In the genomic region with DNA sequence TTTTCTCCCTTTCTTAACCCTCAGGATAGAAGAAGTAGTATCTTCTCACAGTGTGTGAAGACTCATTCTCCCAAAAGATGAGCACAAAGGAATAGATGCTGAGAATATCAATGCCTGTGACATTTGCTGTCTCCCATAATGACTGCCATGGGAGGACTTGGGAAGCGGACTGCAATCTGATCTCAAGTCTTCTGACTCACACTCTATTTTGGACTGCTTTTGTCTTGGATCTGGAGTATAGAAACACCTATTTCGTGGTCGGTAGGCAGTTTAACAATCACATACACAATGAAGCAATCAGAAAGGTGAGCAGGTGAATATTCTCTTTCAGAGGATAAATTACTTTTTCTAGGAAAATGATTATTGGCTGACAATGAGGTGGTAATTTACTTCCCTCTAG, we compare ENCODE assay signal across 29 cellular contexts.
DNase-seq lines count a peak whose midpoint lies in the region; FAIRE-seq and TF ChIP-seq lines count a peak whose summit lies in the region.
"Had no signal": no experiment of that assay in that cellular context is flagged by ENCODE, and none has a peak within 500 bp of the region (broad histone marks: within the 10 kb centered on the region; RNA-seq: fewer than 3 reads in every experiment).

No MANE protein-coding gene starts in this region.

- H3K9ac ChIP-seq in neuronal stem cell (ENCODE audit: low read depth, low read length, poor library complexity) (no peak overlapping the region), H9 (ENCODE audit: extremely low read depth, insufficient read length, low read length) (no peak overlapping the region)

- H3K4me3 Mint-ChIP-seq in H9: no peak overlapping the region
- H3K4me3 Mint-ChIP-seq: activated CD4-positive, alpha-beta T cell treated with anti-CD3 and anti-CD28 coated beads, Interleukin-2, amount 10 ng/mL, durations not matched to agents 7 days and 5 days; activated naive CD8-positive, alpha-beta T cell treated with anti-CD3 and anti-CD28 coated beads, Interleukin-2, amount 10 ng/mL, durations not matched to agents 7 days and 5 days; nephron; WTC11 had no signal

- no CpG with 5 or more reads among the region's 3 CpGs for WGBS in neuronal stem cell (ENCODE audit: extremely low coverage in 2 of 2, insufficient read length in 2 of 2, insufficient replicate concordance in 1 of 2), 2 donors
- no CpG with 5 or more reads among the region's 3 CpGs for WGBS in H9 (ENCODE audit: extremely low coverage, insufficient read length, low lambda C conversion rate)

- H3K14ac ChIP-seq in neuronal stem cell (ENCODE audit: low read length) (no peak overlapping the region), H9 (ENCODE audit: insufficient read depth, low read length) (no peak overlapping the region)

- peaks cover 0 to 10% of the 10 kb centered on the region in 2 donors for H3K4me1 ChIP-seq in neuronal stem cell (ENCODE audit: control insufficient read depth in 2 of 2, insufficient read depth in 1 of 2, low read depth in 1 of 2, low read length in 2 of 2)
- H3K4me1 ChIP-seq in H9 (ENCODE audit: insufficient read depth, low read length): peaks cover 4% of the 10 kb centered on the region; the same call in 1 of the 2 replicates
- H3K4me1 ChIP-seq: SJSA1, spleen, testis had no signal

- no peak overlapping the region for H3K27ac ChIP-seq in neuronal stem cell (replicated peaks; ENCODE audit: low read length)
- no peak overlapping the region for H3K27ac ChIP-seq in H9 (ENCODE audit: insufficient read length, low read depth, low read length)
- H3K27ac ChIP-seq: ascending aorta, C4-2B, RWPE1, SJSA1, spleen, testis had no signal

- H2BK12ac ChIP-seq in neuronal stem cell (ENCODE audit: low read length): no peak overlapping the region
- no peak overlapping the region for H2BK12ac ChIP-seq in H9 (ENCODE audit: insufficient read length, low read depth, low read length)

- peaks cover 23 to 37% of the 10 kb centered on the region in 2 experiments for H3K4me1 Mint-ChIP-seq in H9
- H3K4me1 Mint-ChIP-seq: activated CD4-positive, alpha-beta T cell treated with anti-CD3 and anti-CD28 coated beads, Interleukin-2, amount 10 ng/mL, durations not matched to agents 7 days and 5 days; activated naive CD8-positive, alpha-beta T cell treated with anti-CD3 and anti-CD28 coated beads, Interleukin-2, amount 10 ng/mL, durations not matched to agents 7 days and 5 days had no signal

- no peaks in the 10 kb centered on the region for H3K23me2 ChIP-seq in H9 (ENCODE audit: insufficient read length, low read depth, low read length, poor library complexity, severe bottlenecking)

- H3K36me3 Mint-ChIP-seq in H9 (ENCODE audit: insufficient read depth in 1 of 3, low read depth in 3 of 3): peaks cover 2 to 11% (median 4%) of the 10 kb centered on the region in 3 experiments; a peak in 5 of 7 replicates
- H3K36me3 Mint-ChIP-seq: activated naive CD8-positive, alpha-beta T cell treated with anti-CD3 and anti-CD28 coated beads, Interleukin-2, amount 10 ng/mL, durations not matched to agents 7 days and 5 days had no signal

- no peak for FAIRE-seq in frontal cortex (lab: Jason Lieb, UNC)
- FAIRE-seq: urothelium cell line had no signal

- DNase-seq in NCI-H1417 (lab: John Stamatoyannopoulos, UW): peak in 2 of 3 experiments; percentile 27 to 69
- DNase-seq in NCI-H1417 treated with DMSO at 0.1 percent for 48 hours (lab: John Stamatoyannopoulos, UW): no peak
- DNase-seq in M059J (ENCODE audit: low read depth): peak; percentile 8
- DNase-seq in NCI-H748 (lab: John Stamatoyannopoulos, UW; ENCODE audit: unreplicated experiment): peak; percentile 87
- peak; percentile 4 for DNase-seq in neuronal stem cell (ENCODE audit: low spot score)
- DNase-seq in activated gamma-delta T cell treated with Interleukin-2 at 50 U/mL for 16 hours: no peak
- no peak for DNase-seq in frontal cortex (ENCODE audit: low spot score in 2 of 2)
- no peak for DNase-seq in H9
- DNase-seq: activated CD4-positive, alpha-beta T cell treated with anti-CD3 and anti-CD28 coated beads, Interleukin-2, amount 10 ng/mL, durations not matched to agents 7 days and 5 days; activated effector memory CD4-positive, alpha-beta T cell treated with Interleukin-2 at 50 U/mL for 16 hours; activated naive CD8-positive, alpha-beta T cell treated with anti-CD3 and anti-CD28 coated beads, Interleukin-2, amount 10 ng/mL, durations not matched to agents 7 days and 5 days; cortex of kidney; DND-41; effector memory CD4-positive, alpha-beta T cell; left colon; NCI-H1048; NCI-H82; retina; spleen; stimulated activated CD4-positive, alpha-beta T cell treated with anti-CD3 and anti-CD28 coated beads, Interleukin-2, amount 100 ng/mL, for 24 hours; stimulated activated naive CD8-positive, alpha-beta T cell treated with anti-CD3 and anti-CD28 coated beads, Interleukin-15, Interleukin-2, amounts not matched to agents 100 U/mL and 50 U/mL, for 24 hours; testis had no signal

- H3K56ac ChIP-seq in H9 (ENCODE audit: insufficient read length, low read depth, low read length): no peak overlapping the region

- H2AK5ac ChIP-seq in neuronal stem cell (ENCODE audit: low read depth, low read length) (no peak overlapping the region), H9 (ENCODE audit: insufficient read length, low read length) (no peak overlapping the region)

- H4K20me1 ChIP-seq in H9 (ENCODE audit: control insufficient read depth, insufficient read depth, insufficient read length): no peaks in the 10 kb centered on the region

- TF ChIP-seq CTCF in H9 (conservative IDR thresholded peaks at IDR 0.05): no peak

- no peak overlapping the region for H3K18ac ChIP-seq in neuronal stem cell (ENCODE audit: low read length)
- H3K18ac ChIP-seq in H9 (ENCODE audit: insufficient read length, low read depth, low read length): no peak overlapping the region

- no peaks in the 10 kb centered on the region for H3K9me3 ChIP-seq in neuronal stem cell (replicated peaks in 1 of 2; ENCODE audit: control insufficient read depth in 2 of 2, insufficient read depth in 1 of 2, low read depth in 1 of 2, low read length in 2 of 2)
- no peaks in the 10 kb centered on the region for H3K9me3 ChIP-seq in H9 (ENCODE audit: control insufficient read depth, low read depth, low read length)
- H3K9me3 ChIP-seq: ascending aorta, SJSA1, testis had no signal

- H3K4ac ChIP-seq in neuronal stem cell (ENCODE audit: low read length): no peak overlapping the region
- H3K4ac ChIP-seq in H9 (ENCODE audit: low read depth, low read length): no peak overlapping the region

- no peak overlapping the region for H3K4me3 ChIP-seq in neuronal stem cell (ENCODE audit: low read length in 2 of 2)
- H3K4me3 ChIP-seq: ascending aorta, SJSA1, spleen, testis had no signal

- no peaks in the 10 kb centered on the region for H3K27me3 Mint-ChIP-seq in H9 (ENCODE audit: low read depth)
- H3K27me3 Mint-ChIP-seq: activated CD4-positive, alpha-beta T cell treated with anti-CD3 and anti-CD28 coated beads, Interleukin-2, amount 10 ng/mL, durations not matched to agents 7 days and 5 days; activated naive CD8-positive, alpha-beta T cell treated with anti-CD3 and anti-CD28 coated beads, Interleukin-2, amount 10 ng/mL, durations not matched to agents 7 days and 5 days had no signal

- no peak overlapping the region for H4K91ac ChIP-seq in neuronal stem cell (ENCODE audit: low read depth, low read length, poor library complexity)
- H4K91ac ChIP-seq in H9 (ENCODE audit: insufficient read length, low read depth, low read length): no peak overlapping the region

- H4K8ac ChIP-seq in neuronal stem cell (ENCODE audit: low read depth, low read length) (no peak overlapping the region), H9 (replicated peaks; ENCODE audit: insufficient read length, low read depth, low read length) (no peak overlapping the region)

- H3K79me2 ChIP-seq in H9 (ENCODE audit: insufficient read depth, low read length): no peaks in the 10 kb centered on the region

- no peak overlapping the region for H3T11ph ChIP-seq in H9 (ENCODE audit: low read length)

- no peaks in the 10 kb centered on the region for H3K79me1 ChIP-seq in neuronal stem cell (ENCODE audit: low read depth, low read length)
- no peaks in the 10 kb centered on the region for H3K79me1 ChIP-seq in H9 (ENCODE audit: insufficient read depth, low read depth, low read length, poor library complexity, severe bottlenecking)

- H3K9me3 Mint-ChIP-seq in H9: peaks cover 4 to 7% of the 10 kb centered on the region in 2 experiments; a peak in 3 of 5 replicates
- H3K9me3 Mint-ChIP-seq: nephron had no signal

- H2AFZ ChIP-seq in neuronal stem cell (ENCODE audit: low read length) (no peak overlapping the region), H9 (ENCODE audit: low read length) (no peak overlapping the region)

- no peak overlapping the region for H3K23ac ChIP-seq in neuronal stem cell (ENCODE audit: low read depth, low read length, poor library complexity)
- H3K23ac ChIP-seq in H9 (ENCODE audit: insufficient read length, low read depth, low read length): no peak overlapping the region

- no peak overlapping the region for H3K4me2 ChIP-seq in neuronal stem cell (ENCODE audit: insufficient read depth, low read length, poor library complexity, severe bottlenecking)
- no peak overlapping the region for H3K4me2 ChIP-seq in H9 (ENCODE audit: insufficient read depth, insufficient read length, low read length)

- no peak overlapping the region for H3K27ac Mint-ChIP-seq in H9
- H3K27ac Mint-ChIP-seq: activated CD4-positive, alpha-beta T cell treated with anti-CD3 and anti-CD28 coated beads, Interleukin-2, amount 10 ng/mL, durations not matched to agents 7 days and 5 days; activated naive CD8-positive, alpha-beta T cell treated with anti-CD3 and anti-CD28 coated beads, Interleukin-2, amount 10 ng/mL, durations not matched to agents 7 days and 5 days; nephron; WTC11 had no signal

- no peaks in the 10 kb centered on the region for H3K36me3 ChIP-seq in neuronal stem cell (replicated peaks in 1 of 2; ENCODE audit: control insufficient read depth in 2 of 2, insufficient read depth in 2 of 2, low read length in 2 of 2)
- H3K36me3 ChIP-seq: ascending aorta, SJSA1, spleen had no signal

- H2BK15ac ChIP-seq in neuronal stem cell (ENCODE audit: low read length) (no peak overlapping the region), H9 (ENCODE audit: low read depth, low read length) (no peak overlapping the region)

- H3K27me3 ChIP-seq in neuronal stem cell (ENCODE audit: control insufficient read depth in 3 of 3, insufficient read depth in 3 of 3, low read depth in 1 of 3, low read length in 3 of 3) (no peaks in the 10 kb centered on the region), H9 (ENCODE audit: insufficient read depth, low read length) (no peaks in the 10 kb centered on the region)
- H3K27me3 ChIP-seq: ascending aorta, SJSA1, spleen, testis had no signal

- no peak overlapping the region for H2BK20ac ChIP-seq in H9 (ENCODE audit: low read depth, low read length, poor library complexity, severe bottlenecking)

- no peak overlapping the region for H2BK120ac ChIP-seq in neuronal stem cell (ENCODE audit: low read depth, low read length)
- H2BK120ac ChIP-seq in H9 (ENCODE audit: low read depth, low read length, poor library complexity, severe bottlenecking): no peak overlapping the region

- no peak overlapping the region for H2BK5ac ChIP-seq in neuronal stem cell (ENCODE audit: low read length)
- no peak overlapping the region for H2BK5ac ChIP-seq in H9 (ENCODE audit: insufficient read length, low read length)

- no peak overlapping the region for H4K5ac ChIP-seq in H9 (ENCODE audit: insufficient read length, low read depth, low read length)

Comparison
In these comparisons a context has a peak if more than half of its experiments do, and no peak if none do; other contexts are left out.
1. DNase-seq: peak in NCI-H1417 (2 of 3), M059J (single experiment), NCI-H748 (single experiment) and neuronal stem cell (single experiment); none in NCI-H1417 treated with DMSO at 0.1 percent for 48 hours (single experiment), activated gamma-delta T cell treated with Interleukin-2 at 50 U/mL for 16 hours (single experiment), frontal cortex (0 of 2) and H9 (single experiment).